ENCODE assay signal across 21 cellular contexts in the genomic region with DNA sequence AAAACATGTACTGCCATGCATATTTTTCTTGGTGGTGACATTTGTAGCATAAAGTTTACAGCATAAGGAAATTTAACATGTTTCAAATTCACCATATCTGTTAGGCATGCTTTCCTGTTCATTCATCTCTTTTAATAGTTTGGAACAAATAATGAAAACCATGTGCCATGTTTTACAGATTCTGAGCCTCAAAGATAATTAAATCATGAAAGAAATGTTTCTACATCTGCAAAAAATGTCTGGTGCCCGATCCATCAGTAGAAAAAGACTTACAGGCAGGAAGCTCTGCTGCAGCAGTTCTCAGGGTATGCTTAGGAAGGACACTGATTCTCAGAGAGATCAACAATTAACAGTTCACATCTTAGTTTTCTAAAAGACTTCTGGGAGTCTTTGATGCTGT.
"Had no signal": no experiment of that assay in that cellular context is flagged by ENCODE, and none has a peak within 500 bp of the region (broad histone marks: within the 10 kb centered on the region; RNA-seq: fewer than 3 reads in every experiment).

No MANE protein-coding gene starts in this region.

- H3K27me3 ChIP-seq: neural progenitor cell, ovary, right atrium auricular region, right lobe of liver, tibial nerve, uterus had no signal

- H2AFZ ChIP-seq: neural progenitor cell had no signal

- H3K4me3 ChIP-seq: left ventricle myocardium inferior, lung, neural progenitor cell, ovary, right atrium auricular region, right lobe of liver, smooth muscle cell, tibial nerve, uterus had no signal

- H3K9me3 ChIP-seq: left ventricle myocardium inferior, ovary, right atrium auricular region, right lobe of liver, tibial nerve, uterus had no signal

- H3K4me1 ChIP-seq: left ventricle myocardium inferior, right atrium auricular region, right lobe of liver, tibial nerve, uterus had no signal

- H3K36me3 ChIP-seq: left ventricle myocardium inferior, neural progenitor cell, ovary, right atrium auricular region, right lobe of liver, tibial nerve, uterus had no signal

- ATAC-seq: natural killer cell; right lobe of liver; stimulated activated naive CD8-positive, alpha-beta T cell treated with anti-CD3 and anti-CD28 coated beads, Interleukin-15, amount 100 ng/mL, for 72 hours had no signal

- H3K27ac ChIP-seq: left ventricle myocardium inferior, neural progenitor cell, ovary, right atrium auricular region, right lobe of liver, tibial nerve, uterus had no signal

- H3K9ac ChIP-seq: neural progenitor cell had no signal

- DNase-seq: islet precursor cell; left ventricle myocardium inferior; mesendoderm; naive B cell; natural killer cell; nephron progenitor cell; ovary; right lobe of liver; stimulated activated CD4-positive, alpha-beta T cell treated with anti-CD3 and anti-CD28 coated beads, Interleukin-1b, Interleukin-23, amount 100 ng/mL, for 48 hours; stimulated activated CD4-positive, alpha-beta T cell treated with anti-CD3 and anti-CD28 coated beads, Interleukin-2, amount 100 ng/mL, for 48 hours; stimulated activated CD4-positive, alpha-beta T cell treated with anti-CD3 and anti-CD28 coated beads, Interleukin-4, amount 100 ng/mL, for 4 hours; stimulated activated CD8-positive, alpha-beta memory T cell treated with anti-CD3 and anti-CD28 coated beads, Interleukin-4, amount 100 ng/mL, for 48 hours; stimulated activated naive CD4-positive, alpha-beta T cell treated with Interleukin-2 at 50 U/mL for 16 hours; stimulated activated naive CD8-positive, alpha-beta T cell treated with anti-CD3 and anti-CD28 coated beads, Interleukin-15, amount 100 ng/mL, for 72 hours; substantia nigra; uterus had no signal

- H3K4me2 ChIP-seq: neural progenitor cell, smooth muscle cell had no signal
